ENCODE assay signal across 8 cellular contexts in genomic region chr1:20634065-20634593, GRCh38. TPM values are rescaled to one million over a fixed set of nuclear protein-coding genes. Genes with fewer than 3 reads are reported as not detected.
DNase-seq lines count a peak whose midpoint lies in the region; ATAC-seq and TF ChIP-seq lines count a peak whose summit lies in the region.

No MANE protein-coding gene starts in this region.

- peak overlapping the region; percentile 97 for H3K4me2 ChIP-seq in parathyroid adenoma (ENCODE audit: low read length)

- peak overlapping the region; percentile 53 for H3K9ac ChIP-seq in parathyroid adenoma

- H3K4me1 ChIP-seq in SJSA1 (replicated peaks) (peaks cover 18% of the 10 kb centered on the region), parathyroid adenoma (no peaks in the 10 kb centered on the region)

- peak; percentile 61 for DNase-seq in NCI-H82 (lab: John Stamatoyannopoulos, UW)
- no peak for DNase-seq in NCI-H82 treated with DMSO at 0.1 percent for 48 hours (lab: John Stamatoyannopoulos, UW; ENCODE audit: unreplicated experiment)
- DNase-seq in SJSA1 (ENCODE audit: low read depth in 1 of 2, low spot score in 2 of 2), result peak in 1 of 2 experiments; percentile 42
- no peak for DNase-seq in epithelial cell of esophagus (ENCODE audit: low read depth)
- no peak for DNase-seq in NCI-H446 treated with DMSO at 0.1 percent for 48 hours (lab: John Stamatoyannopoulos, UW)
- no peak for DNase-seq in NCI-H146 treated with DMSO at 0.1 percent for 48 hours (lab: John Stamatoyannopoulos, UW; ENCODE audit: unreplicated experiment)

- H3K27ac ChIP-seq in SJSA1 (peak overlapping the region; percentile 74; the same call in 1 of the 2 replicates), parathyroid adenoma (peak overlapping the region; percentile 47)

- H3K4me3 ChIP-seq in SJSA1, result peak overlapping the region; percentile 99
- H3K4me3 ChIP-seq in epithelial cell of esophagus (ENCODE audit: low read length), result peak overlapping the region; percentile 78
- H3K4me3 ChIP-seq in parathyroid adenoma (ENCODE audit: low read depth, low read length), result peak overlapping the region; percentile 95

- H3K27me3 ChIP-seq in SJSA1 (replicated peaks) (no peaks in the 10 kb centered on the region), parathyroid adenoma (ENCODE audit: control insufficient read depth, insufficient read depth, low read length) (no peaks in the 10 kb centered on the region)

- no peak for ATAC-seq in HG03520 (IDR thresholded peaks at IDR 0.05; ENCODE audit: unreplicated experiment)

- peaks cover 2% of the 10 kb centered on the region for H3K79me2 ChIP-seq in parathyroid adenoma

- H3K9me3 ChIP-seq in SJSA1 (replicated peaks) (0 out of 2 replicates have a peak, but pooled peaks cover 6% of the 10 kb centered on the region), parathyroid adenoma (ENCODE audit: control insufficient read depth, low read length) (no peaks in the 10 kb centered on the region)

- peak overlapping the region; percentile 91 for H2AFZ ChIP-seq in parathyroid adenoma

- TF ChIP-seq CTCF in epithelial cell of esophagus (IDR thresholded peaks at IDR 0.05; ENCODE audit: insufficient read depth, low read depth, low read length, missing control alignments), result no peak
- no peak for TF ChIP-seq CTCF in parathyroid adenoma (IDR thresholded peaks at IDR 0.05)

- H3K36me3 ChIP-seq in SJSA1, result peaks cover 11% of the 10 kb centered on the region
- no peaks in the 10 kb centered on the region for H3K36me3 ChIP-seq in parathyroid adenoma (ENCODE audit: control insufficient read depth, insufficient read depth, low read length)

RNA-seq across cellular contexts. Expression of gene PINK1, which starts 0.9 kb away (rescaled TPM):
- total RNA-seq in SJSA1 (2014; rRNA removed; shearing (Covaris generic)), result 48.0 and 55.0 TPM in 2 replicates

RNA-seq across cellular contexts. Expression of gene DDOST, which starts 27.0 kb away (rescaled TPM):
- total RNA-seq in SJSA1 (2014; rRNA removed; shearing (Covaris generic)), result 249 and 352 TPM in 2 replicates

RNA-seq across cellular contexts. Expression of gene CDA, which starts 45.2 kb away (rescaled TPM):
- total RNA-seq in SJSA1 (2014; rRNA removed; shearing (Covaris generic)), result not detected in 2 replicates
